20 cellular contexts compared by ENCODE assay signal in the genomic region with DNA sequence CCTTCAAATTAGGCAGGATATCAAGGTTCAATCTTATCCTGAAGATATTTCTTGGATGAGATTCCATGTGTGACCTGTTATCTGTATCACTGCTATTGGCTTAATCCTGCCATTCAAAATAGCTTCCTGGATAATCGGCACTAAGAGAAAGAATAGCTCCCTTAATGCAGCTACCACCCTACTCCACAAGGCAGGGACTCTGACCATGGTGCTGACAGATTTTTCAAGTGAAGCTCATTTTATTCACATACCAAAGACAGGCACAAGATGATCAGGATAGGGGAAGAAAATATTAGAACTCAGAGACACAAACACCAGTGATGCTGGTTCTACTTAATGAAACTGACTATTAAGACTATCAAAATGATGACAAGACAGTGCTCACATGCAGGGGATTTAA.
DNase-seq lines count a peak whose midpoint lies in the region; ATAC-seq, FAIRE-seq and TF ChIP-seq lines count a peak whose summit lies in the region.
"Had no signal": no experiment of that assay in that cellular context is flagged by ENCODE, and none has a peak within 500 bp of the region (broad histone marks: within the 10 kb centered on the region; RNA-seq: fewer than 3 reads in every experiment).

No MANE protein-coding gene starts in this region.

- POLR2A ChIA-PET in HCT116 (lab: Charles Lee) = no interaction called here

- H3K9me2 ChIP-seq in HCT116 (ENCODE audit: insufficient read depth) = no peaks in the 10 kb centered on the region

- BruUV-seq in HCT116 (replicated peaks; lab: Mats Ljungman, UMichigan) = no TSS peak

- H3K4me3 Mint-ChIP-seq in T-helper 17 cell (no peak overlapping the region), neural progenitor cell (no peak overlapping the region)
- H3K4me3 Mint-ChIP-seq: activated CD8-positive, alpha-beta T cell treated with anti-CD3 and anti-CD28 coated beads, Interleukin-2, amount 10 ng/mL, durations not matched to agents 7 days and 5 days; type B pancreatic cell had no signal

- RAD21 ChIA-PET in HCT116 (lab: Charles Lee; ENCODE audit: low non-redundant PET in 1 of 2, low total read pairs in 2 of 2, uncharacterized antibody in 2 of 2, unreplicated experiment in 2 of 2) = no interaction called here

- DNase-seq in HCT116 (ENCODE audit: low read depth, low spot score) (no peak), T-helper 17 cell (no peak), fibroblast of lung (ENCODE audit: low read depth in 2 of 2) (peak; percentile 15 to 21), neural progenitor cell (ENCODE audit: low spot score) (peak; percentile 40), body of pancreas (no peak), GM19239 (ENCODE audit: insufficient read length, low spot score) (no peak), anterior cingulate cortex (lab: John Stamatoyannopoulos, UW) (no peak)
- DNase-seq: activated CD8-positive, alpha-beta T cell treated with anti-CD3 and anti-CD28 coated beads, Interleukin-2, amount 10 ng/mL, durations not matched to agents 7 days and 5 days; amygdala; KG1; NCI-H1105 treated with DMSO at 0.1 percent for 48 hours; NCI-H2171; NCI-H82; pancreas; stimulated activated naive CD4-positive, alpha-beta T cell had no signal

- H3K36me3 ChIP-seq in HCT116 (ENCODE audit: control insufficient read depth in 1 of 2, insufficient read depth in 2 of 2, low read length in 2 of 2) (no peaks in the 10 kb centered on the region; a peak in 1 of 4 replicates), fibroblast of lung (ENCODE audit: control insufficient read depth, insufficient read depth, low read length) (no peaks in the 10 kb centered on the region), neural progenitor cell (peaks cover 6% of the 10 kb centered on the region), body of pancreas (replicated peaks in 1 of 2; ENCODE audit: insufficient read depth in 1 of 2, low read depth in 2 of 2) (peaks cover 2 to 7% of the 10 kb centered on the region in 2 donors)

- H4K20me1 ChIP-seq in HCT116 (ENCODE audit: insufficient read depth) (no peaks in the 10 kb centered on the region; the same call in 1 of the 2 replicates), fibroblast of lung (ENCODE audit: control insufficient read depth, extremely low read depth, insufficient read depth, low read length) (no peaks in the 10 kb centered on the region), neural progenitor cell (ENCODE audit: low read depth) (peaks cover 20% of the 10 kb centered on the region)

- no peaks in the 10 kb centered on the region for H3K9me3 ChIP-seq in HCT116 (ENCODE audit: control insufficient read depth in 1 of 2, insufficient read depth in 1 of 2, low read depth in 1 of 2, low read length in 2 of 2)
- H3K9me3 ChIP-seq in T-helper 17 cell (ENCODE audit: control insufficient read depth, low read length, poor library complexity, severe bottlenecking) = no peaks in the 10 kb centered on the region
- H3K9me3 ChIP-seq in fibroblast of lung (ENCODE audit: control insufficient read depth, insufficient read depth, low read depth, low read length) = no peaks in the 10 kb centered on the region
- H3K9me3 ChIP-seq in neural progenitor cell (ENCODE audit: low read depth) = no peaks in the 10 kb centered on the region
- no peaks in the 10 kb centered on the region for H3K9me3 ChIP-seq in body of pancreas
- H3K9me3 ChIP-seq: pancreas had no signal

- H3K4me2 ChIP-seq in HCT116 (ENCODE audit: low read length) = no peak overlapping the region
- no peak overlapping the region for H3K4me2 ChIP-seq in fibroblast of lung (ENCODE audit: extremely low read depth, insufficient read depth, low read length)
- H3K4me2 ChIP-seq in neural progenitor cell = no peak overlapping the region

- H3K27ac Mint-ChIP-seq in T-helper 17 cell (peak overlapping the region; percentile 19), neural progenitor cell (no peak overlapping the region)
- H3K27ac Mint-ChIP-seq: activated CD8-positive, alpha-beta T cell treated with anti-CD3 and anti-CD28 coated beads, Interleukin-2, amount 10 ng/mL, durations not matched to agents 7 days and 5 days; activated T-helper 2 cell treated with anti-CD3 and anti-CD28 coated beads, Interferon-gamma antibody, Interleukin-2, Interleukin-4, amounts not matched to agents 10 μg/mL and 5 μg/mL and 100 μg/mL, durations not matched to agents 14 hours and 24 hours and 36 hours; type B pancreatic cell had no signal

- no peak for TF ChIP-seq POLR2A in HCT116 (IDR thresholded peaks at IDR 0.05; ENCODE audit: borderline replicate concordance, extremely low read depth, insufficient read depth, insufficient read length)
- TF ChIP-seq POLR2A in body of pancreas (IDR thresholded peaks at IDR 0.05) = no peak

- H3K27ac ChIP-seq in HCT116 (ENCODE audit: low read depth, low read length) (no peak overlapping the region), fibroblast of lung (ENCODE audit: insufficient read depth, low read length) (no peak overlapping the region), neural progenitor cell (no peak overlapping the region), body of pancreas (no peak overlapping the region)
- H3K27ac ChIP-seq: C4-2B, pancreas, VCaP had no signal

- H3K9me3 Mint-ChIP-seq in neural progenitor cell = no peaks in the 10 kb centered on the region
- H3K9me3 Mint-ChIP-seq: activated T-helper 2 cell treated with anti-CD3 and anti-CD28 coated beads, Interferon-gamma antibody, Interleukin-2, Interleukin-4, amounts not matched to agents 10 μg/mL and 5 μg/mL and 100 μg/mL, durations not matched to agents 14 hours and 24 hours and 36 hours; type B pancreatic cell had no signal

- CTCF ChIA-PET in HCT116 (lab: Charles Lee) = no interaction called here

- intact Hi-C loops in HCT116 (cut with micrococcal nuclease) (no loop called here), body of pancreas (cut with DNase I) (no loop called here)

- TF ChIP-seq CTCF in HCT116 (IDR thresholded peaks at IDR 0.05 in 2 of 3, conservative IDR thresholded peaks at IDR 0.05 in 1 of 3; ENCODE audit: borderline replicate concordance in 1 of 3, insufficient read depth in 1 of 3, low read depth in 2 of 3, low read length in 2 of 3) = no peak
- no peak for TF ChIP-seq CTCF in fibroblast of lung (conservative IDR thresholded peaks at IDR 0.05 in 1 of 2, IDR thresholded peaks at IDR 0.05 in 1 of 2; ENCODE audit: low read depth in 1 of 2, low read length in 2 of 2)
- TF ChIP-seq CTCF in neural progenitor cell (IDR thresholded peaks at IDR 0.05) = no peak
- TF ChIP-seq CTCF in body of pancreas (IDR thresholded peaks at IDR 0.05) = no peak

- H3K9ac ChIP-seq in HCT116 (ENCODE audit: low read length) = no peak overlapping the region
- no peak overlapping the region for H3K9ac ChIP-seq in fibroblast of lung (ENCODE audit: insufficient read depth, low read length)
- H3K9ac ChIP-seq in neural progenitor cell = no peak overlapping the region

- no peaks in the 10 kb centered on the region for H3K27me3 ChIP-seq in HCT116 (ENCODE audit: insufficient read depth, low read length)
- H3K27me3 ChIP-seq in fibroblast of lung (ENCODE audit: control insufficient read depth, insufficient read depth, low read length) = no peaks in the 10 kb centered on the region
- no peaks in the 10 kb centered on the region for H3K27me3 ChIP-seq in neural progenitor cell
- no peaks in the 10 kb centered on the region for H3K27me3 ChIP-seq in body of pancreas
- H3K27me3 ChIP-seq: pancreas had no signal

- ATAC-seq in HCT116 (no peak), T-helper 17 cell (no peak), body of pancreas (no peak)
- ATAC-seq: activated CD8-positive, alpha-beta T cell treated with anti-CD3 and anti-CD28 coated beads, Interleukin-2, amount 10 ng/mL, durations not matched to agents 7 days and 5 days; pancreas had no signal

- no peaks in the 10 kb centered on the region for H3K27me3 Mint-ChIP-seq in T-helper 17 cell
- H3K27me3 Mint-ChIP-seq in neural progenitor cell (ENCODE audit: insufficient read depth, low read depth) = no peaks in the 10 kb centered on the region
- H3K27me3 Mint-ChIP-seq: type B pancreatic cell had no signal

- TF ChIP-seq RAD21 in HCT116 (IDR thresholded peaks at IDR 0.05; ENCODE audit: low read depth) = no peak

- H3K36me3 Mint-ChIP-seq in T-helper 17 cell (ENCODE audit: low read depth) (peaks cover 10% of the 10 kb centered on the region), neural progenitor cell (peaks cover 8% of the 10 kb centered on the region)

- H3K4me1 ChIP-seq in HCT116 (ENCODE audit: control insufficient read depth in 1 of 2, insufficient read depth in 2 of 2, low read length in 2 of 2) (no peaks in the 10 kb centered on the region), fibroblast of lung (ENCODE audit: control insufficient read depth, extremely low read depth, insufficient read depth, low read length) (no peaks in the 10 kb centered on the region), neural progenitor cell (no peaks in the 10 kb centered on the region), body of pancreas (no peaks in the 10 kb centered on the region)
- H3K4me1 ChIP-seq: pancreas had no signal

- WGBS in body of pancreas, 2 donors = 52 to 64% methylated on average over 1 of the region's 1 CpG

- FAIRE-seq in GM19239 (lab: Jason Lieb, UNC) = no peak
- FAIRE-seq: pancreas, RCC 7860 had no signal

- no peaks in the 10 kb centered on the region for H3F3A ChIP-seq in neural progenitor cell (ENCODE audit: low read depth)

- H3K4me1 Mint-ChIP-seq in T-helper 17 cell = peaks cover 2% of the 10 kb centered on the region
- no peaks in the 10 kb centered on the region for H3K4me1 Mint-ChIP-seq in neural progenitor cell

- H3K79me2 ChIP-seq in HCT116 (ENCODE audit: insufficient read depth, low read length) (no peaks in the 10 kb centered on the region), fibroblast of lung (ENCODE audit: control insufficient read depth, insufficient read depth, low read length) (no peaks in the 10 kb centered on the region), neural progenitor cell (ENCODE audit: low read depth) (no peaks in the 10 kb centered on the region)

- no peak overlapping the region for H3K4me3 ChIP-seq in HCT116 (replicated peaks in 1 of 2; ENCODE audit: low read depth in 1 of 2, low read length in 2 of 2)
- no peak overlapping the region for H3K4me3 ChIP-seq in fibroblast of lung (replicated peaks in 1 of 4; ENCODE audit: control extremely low read depth in 1 of 4, insufficient read depth in 1 of 4, low read depth in 3 of 4, low read length in 4 of 4)
- no peak overlapping the region for H3K4me3 ChIP-seq in neural progenitor cell
- H3K4me3 ChIP-seq in body of pancreas = no peak overlapping the region
- H3K4me3 ChIP-seq: pancreas had no signal

- no peak overlapping the region for H2AFZ ChIP-seq in HCT116 (ENCODE audit: low read depth, low read length, poor library complexity, severe bottlenecking)
- H2AFZ ChIP-seq in fibroblast of lung (ENCODE audit: low read length) = no peak overlapping the region
- H2AFZ ChIP-seq in neural progenitor cell (replicated peaks) = no peak overlapping the region

TF ChIP-seq in HCT116, 20 proteins besides CTCF, POLR2A, EP300 and RAD21 (continues in another document):
- TF ChIP-seq ZNF274 (IDR thresholded peaks at IDR 0.05; ENCODE audit: low read depth, low read length) = no peak

Comparison
In these comparisons a context has a peak if more than half of its experiments do, and no peak if none do; other contexts are left out.
1. DNase-seq: peak in fibroblast of lung (2 of 2) and neural progenitor cell (single experiment); none in HCT116 (single experiment), T-helper 17 cell (0 of 3), body of pancreas (0 of 4), GM19239 (single experiment) and anterior cingulate cortex (0 of 58).